In genomic region chr5:134609232-134609851, GRCh38 we compare ENCODE assay signal across 1 cellular context.
TF ChIP-seq lines count a peak whose summit lies in the region.

No MANE protein-coding gene starts in this region.

TF ChIP-seq in SK-N-SH, 30 proteins besides CTCF, POLR2A, EP300 and RAD21 (continued from another document):
- TF ChIP-seq REST (IDR thresholded peaks at IDR 0.05; ENCODE audit: low read depth, low read length) (no peak), TEAD4 (IDR thresholded peaks at IDR 0.05; ENCODE audit: borderline replicate concordance, insufficient read depth) (no peak), RFX5 (IDR thresholded peaks at IDR 0.05; ENCODE audit: low read length) (no peak), GATA2 (CRISPR knock-in tag; IDR thresholded peaks at IDR 0.05) (no peak), ELF1 (IDR thresholded peaks at IDR 0.05) (no peak)
TF ChIP-seq in SK-N-SH: peak in this region for 0.
